ENCODE assay signal across 1 cellular context in genomic region chr1:35851175-35851869, GRCh38.
TF ChIP-seq lines count a peak whose summit lies in the region.

No MANE protein-coding gene starts in this region.

TF ChIP-seq in GM23338, 12 proteins besides CTCF, POLR2A, EP300 and RAD21:
- TF ChIP-seq CREB1 (CRISPR knock-in tag; IDR thresholded peaks at IDR 0.05; ENCODE audit: low read depth) (no peak), STAT1 (IDR thresholded peaks at IDR 0.05; ENCODE audit: unreplicated experiment) (no peak), REST (IDR thresholded peaks at IDR 0.05; ENCODE audit: unreplicated experiment) (no peak), NANOG (IDR thresholded peaks at IDR 0.05; ENCODE audit: borderline replicate concordance) (no peak), EZH2phosphoT487 (IDR thresholded peaks at IDR 0.05; ENCODE audit: unreplicated experiment) (no peak), POLR2AphosphoS5 (IDR thresholded peaks at IDR 0.05; ENCODE audit: low read depth) (no peak), ZNF331 (CRISPR knock-in tag; IDR thresholded peaks at IDR 0.05; ENCODE audit: low read depth) (no peak), ZNF114 (CRISPR knock-in tag; IDR thresholded peaks at IDR 0.05) (no peak), EZH2 (IDR thresholded peaks at IDR 0.05; ENCODE audit: low read depth, unreplicated experiment) (no peak), JUNB (IDR thresholded peaks at IDR 0.05; ENCODE audit: unreplicated experiment) (no peak)
- TF ChIP-seq, protein P1, sequence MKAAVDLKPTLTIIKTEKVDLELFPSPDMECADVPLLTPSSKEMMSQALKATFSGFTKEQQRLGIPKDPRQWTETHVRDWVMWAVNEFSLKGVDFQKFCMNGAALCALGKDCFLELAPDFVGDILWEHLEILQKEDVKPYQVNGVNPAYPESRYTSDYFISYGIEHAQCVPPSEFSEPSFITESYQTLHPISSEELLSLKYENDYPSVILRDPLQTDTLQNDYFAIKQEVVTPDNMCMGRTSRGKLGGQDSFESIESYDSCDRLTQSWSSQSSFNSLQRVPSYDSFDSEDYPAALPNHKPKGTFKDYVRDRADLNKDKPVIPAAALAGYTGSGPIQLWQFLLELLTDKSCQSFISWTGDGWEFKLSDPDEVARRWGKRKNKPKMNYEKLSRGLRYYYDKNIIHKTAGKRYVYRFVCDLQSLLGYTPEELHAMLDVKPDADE (IDR thresholded peaks at IDR 0.05): no peak
- TF ChIP-seq, protein P2, sequence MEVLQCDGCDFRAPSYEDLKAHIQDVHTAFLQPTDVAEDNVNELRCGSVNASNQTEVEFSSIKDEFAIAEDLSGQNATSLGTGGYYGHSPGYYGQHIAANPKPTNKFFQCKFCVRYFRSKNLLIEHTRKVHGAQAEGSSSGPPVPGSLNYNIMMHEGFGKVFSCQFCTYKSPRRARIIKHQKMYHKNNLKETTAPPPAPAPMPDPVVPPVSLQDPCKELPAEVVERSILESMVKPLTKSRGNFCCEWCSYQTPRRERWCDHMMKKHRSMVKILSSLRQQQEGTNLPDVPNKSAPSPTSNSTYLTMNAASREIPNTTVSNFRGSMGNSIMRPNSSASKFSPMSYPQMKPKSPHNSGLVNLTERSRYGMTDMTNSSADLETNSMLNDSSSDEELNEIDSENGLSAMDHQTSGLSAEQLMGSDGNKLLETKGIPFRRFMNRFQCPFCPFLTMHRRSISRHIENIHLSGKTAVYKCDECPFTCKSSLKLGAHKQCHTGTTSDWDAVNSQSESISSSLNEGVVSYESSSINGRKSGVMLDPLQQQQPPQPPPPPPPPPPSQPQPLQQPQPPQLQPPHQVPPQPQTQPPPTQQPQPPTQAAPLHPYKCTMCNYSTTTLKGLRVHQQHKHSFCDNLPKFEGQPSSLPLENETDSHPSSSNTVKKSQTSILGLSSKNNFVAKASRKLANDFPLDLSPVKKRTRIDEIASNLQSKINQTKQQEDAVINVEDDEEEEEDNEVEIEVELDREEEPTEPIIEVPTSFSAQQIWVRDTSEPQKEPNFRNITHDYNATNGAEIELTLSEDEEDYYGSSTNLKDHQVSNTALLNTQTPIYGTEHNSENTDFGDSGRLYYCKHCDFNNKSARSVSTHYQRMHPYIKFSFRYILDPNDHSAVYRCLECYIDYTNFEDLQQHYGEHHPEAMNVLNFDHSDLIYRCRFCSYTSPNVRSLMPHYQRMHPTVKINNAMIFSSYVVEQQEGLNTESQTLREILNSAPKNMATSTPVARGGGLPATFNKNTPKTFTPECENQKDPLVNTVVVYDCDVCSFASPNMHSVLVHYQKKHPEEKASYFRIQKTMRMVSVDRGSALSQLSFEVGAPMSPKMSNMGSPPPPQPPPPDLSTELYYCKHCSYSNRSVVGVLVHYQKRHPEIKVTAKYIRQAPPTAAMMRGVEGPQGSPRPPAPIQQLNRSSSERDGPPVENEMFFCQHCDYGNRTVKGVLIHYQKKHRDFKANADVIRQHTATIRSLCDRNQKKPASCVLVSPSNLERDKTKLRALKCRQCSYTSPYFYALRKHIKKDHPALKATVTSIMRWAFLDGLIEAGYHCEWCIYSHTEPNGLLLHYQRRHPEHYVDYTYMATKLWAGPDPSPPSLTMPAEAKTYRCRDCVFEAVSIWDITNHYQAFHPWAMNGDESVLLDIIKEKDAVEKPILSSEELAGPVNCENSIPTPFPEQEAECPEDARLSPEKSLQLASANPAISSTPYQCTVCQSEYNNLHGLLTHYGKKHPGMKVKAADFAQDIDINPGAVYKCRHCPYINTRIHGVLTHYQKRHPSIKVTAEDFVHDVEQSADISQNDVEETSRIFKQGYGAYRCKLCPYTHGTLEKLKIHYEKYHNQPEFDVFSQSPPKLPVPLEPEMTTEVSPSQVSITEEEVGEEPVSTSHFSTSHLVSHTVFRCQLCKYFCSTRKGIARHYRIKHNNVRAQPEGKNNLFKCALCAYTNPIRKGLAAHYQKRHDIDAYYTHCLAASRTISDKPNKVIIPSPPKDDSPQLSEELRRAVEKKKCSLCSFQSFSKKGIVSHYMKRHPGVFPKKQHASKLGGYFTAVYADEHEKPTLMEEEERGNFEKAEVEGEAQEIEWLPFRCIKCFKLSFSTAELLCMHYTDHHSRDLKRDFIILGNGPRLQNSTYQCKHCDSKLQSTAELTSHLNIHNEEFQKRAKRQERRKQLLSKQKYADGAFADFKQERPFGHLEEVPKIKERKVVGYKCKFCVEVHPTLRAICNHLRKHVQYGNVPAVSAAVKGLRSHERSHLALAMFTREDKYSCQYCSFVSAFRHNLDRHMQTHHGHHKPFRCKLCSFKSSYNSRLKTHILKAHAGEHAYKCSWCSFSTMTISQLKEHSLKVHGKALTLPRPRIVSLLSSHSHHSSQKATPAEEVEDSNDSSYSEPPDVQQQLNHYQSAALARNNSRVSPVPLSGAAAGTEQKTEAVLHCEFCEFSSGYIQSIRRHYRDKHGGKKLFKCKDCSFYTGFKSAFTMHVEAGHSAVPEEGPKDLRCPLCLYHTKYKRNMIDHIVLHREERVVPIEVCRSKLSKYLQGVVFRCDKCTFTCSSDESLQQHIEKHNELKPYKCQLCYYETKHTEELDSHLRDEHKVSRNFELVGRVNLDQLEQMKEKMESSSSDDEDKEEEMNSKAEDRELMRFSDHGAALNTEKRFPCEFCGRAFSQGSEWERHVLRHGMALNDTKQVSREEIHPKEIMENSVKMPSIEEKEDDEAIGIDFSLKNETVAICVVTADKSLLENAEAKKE (CRISPR knock-in tag; IDR thresholded peaks at IDR 0.05): no peak
